Comparison of ENCODE assay signal across 10 cellular contexts in the genomic region with DNA sequence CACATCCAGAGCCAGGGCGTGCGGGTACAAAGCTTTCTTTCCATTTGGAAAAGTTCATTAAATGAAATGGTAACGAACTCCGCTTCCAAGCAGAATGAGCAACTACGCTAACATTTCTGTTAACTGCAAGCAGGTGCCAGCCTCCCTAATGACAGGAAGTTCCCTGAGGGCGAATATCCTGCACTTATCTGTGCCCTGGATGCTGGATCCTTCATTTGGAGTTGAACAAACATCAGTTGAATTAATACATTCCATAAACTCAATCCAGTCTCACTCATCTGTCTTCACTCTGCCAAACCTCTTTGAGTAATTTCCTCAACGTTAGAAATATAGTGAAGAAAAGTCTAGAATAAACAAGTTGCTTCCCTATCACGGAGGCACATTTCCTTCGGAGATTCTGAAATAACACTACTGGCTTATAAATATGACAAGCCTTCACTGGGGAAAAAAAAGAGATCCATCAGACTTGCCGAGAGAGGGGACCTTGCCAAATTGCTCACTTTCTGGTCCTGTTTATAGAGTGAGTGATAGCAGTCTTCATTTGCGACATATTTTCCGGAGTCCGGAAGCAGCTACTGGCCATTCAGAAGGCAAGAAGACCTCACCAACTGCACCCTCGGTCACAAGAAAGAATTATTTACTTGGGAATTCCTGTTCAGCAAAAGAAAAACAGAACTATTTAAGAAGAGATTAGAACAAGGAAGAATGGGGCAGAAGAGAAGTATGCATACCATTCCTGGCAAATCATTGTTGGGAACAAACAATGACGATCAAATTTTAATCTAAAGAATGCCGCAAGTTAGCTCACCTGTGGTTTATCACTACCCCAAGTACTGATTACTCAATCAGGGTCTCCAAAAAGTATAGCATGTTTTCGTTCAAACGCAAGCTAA.
A peak's percentile ranks its signal among the peaks of the same experiment; 100 is the strongest.
DNase-seq lines count a peak whose midpoint lies in the region; ATAC-seq and TF ChIP-seq lines count a peak whose summit lies in the region.
"Had no signal": no experiment of that assay in that cellular context is flagged by ENCODE, and none has a peak within 500 bp of the region (broad histone marks: within the 10 kb centered on the region; RNA-seq: fewer than 3 reads in every experiment).

No MANE protein-coding gene starts in this region.

- DNase-seq in NOMO-1 (lab: John Stamatoyannopoulos, UW; ENCODE audit: unreplicated experiment in 2 of 2) (peak; percentile 38 to 58), NOMO-1 treated with dmso at 0.1 percent for 144 hours (lab: John Stamatoyannopoulos, UW; ENCODE audit: unreplicated experiment) (no peak), body of pancreas (peak in 3 of 4 donors; percentile 39 to 61 (median 45)), iris pigment epithelial cell (ENCODE audit: low read depth) (peak; percentile 68), thyroid gland (no peak), NCI-H82 (lab: John Stamatoyannopoulos, UW) (no peak)
- DNase-seq in activated CD4-positive, alpha-beta T cell treated with anti-CD3 and anti-CD28 coated beads for 36 hours = no peak
- DNase-seq: gastrocnemius medialis, NCI-H187 treated with DMSO at 0.1 percent for 48 hours had no signal

- H3K27ac ChIP-seq in body of pancreas = peak overlapping the region; percentile 21 to 84 (median 76)
- H3K27ac ChIP-seq in thyroid gland = peak overlapping the region in 2 of 3 donors; percentile 13 to 59

- no peaks in the 10 kb centered on the region for H3K9me3 ChIP-seq in body of pancreas
- no peaks in the 10 kb centered on the region for H3K9me3 ChIP-seq in thyroid gland
- H3K9me3 ChIP-seq: gastrocnemius medialis had no signal

- CTCF ChIA-PET in activated CD4-positive, alpha-beta T cell treated with anti-CD3 and anti-CD28 coated beads for 36 hours (lab: Charles Lee) = interaction anchor here (0.6 to 1.9 kb wide), 7 partner anchors 9 to 74 kb away, joined by 3 to 6 read pairs (median 3); no protein-coding TSS in a partner anchor

- H3K4me3 ChIP-seq in body of pancreas (no peak overlapping the region), thyroid gland (replicated peaks in 1 of 3) (no peak overlapping the region)

- H3K4me1 ChIP-seq in body of pancreas (peaks cover 60% of the 10 kb centered on the region), thyroid gland (no peaks in the 10 kb centered on the region)
- H3K4me1 ChIP-seq: gastrocnemius medialis had no signal

- H3K27me3 ChIP-seq in body of pancreas (no peaks in the 10 kb centered on the region), thyroid gland (no peaks in the 10 kb centered on the region)
- H3K27me3 ChIP-seq: gastrocnemius medialis had no signal

- H3K36me3 Mint-ChIP-seq in activated CD4-positive, alpha-beta T cell treated with anti-CD3 and anti-CD28 coated beads for 36 hours (ENCODE audit: low read depth) = peaks cover 46% of the 10 kb centered on the region

- TF ChIP-seq CTCF in body of pancreas (IDR thresholded peaks at IDR 0.05) (no peak), thyroid gland (IDR thresholded peaks at IDR 0.05) (no peak)

- intact Hi-C loops in body of pancreas (cut with DNase I) (no loop called here), thyroid gland (cut with DNase I) (no loop called here)
- intact Hi-C loops in activated CD4-positive, alpha-beta T cell treated with anti-CD3 and anti-CD28 coated beads for 36 hours (cut with DNase I, micrococcal nuclease) = no loop called here

- peaks cover 74% of the 10 kb centered on the region for H3K4me1 Mint-ChIP-seq in activated CD4-positive, alpha-beta T cell treated with anti-CD3 and anti-CD28 coated beads for 36 hours

- POLR2A ChIA-PET in activated CD4-positive, alpha-beta T cell treated with anti-CD3 and anti-CD28 coated beads for 36 hours (lab: Charles Lee) = no interaction called here

- no peaks in the 10 kb centered on the region for H3K9me3 Mint-ChIP-seq in activated CD4-positive, alpha-beta T cell treated with anti-CD3 and anti-CD28 coated beads for 36 hours (ENCODE audit: low read depth)

- 31 to 37% methylated on average over 18 of the region's 18 CpGs for WGBS in body of pancreas, 2 donors
- 68 to 78% methylated on average over 18 of the region's 18 CpGs for WGBS in thyroid gland, 2 donors

- H3K27ac Mint-ChIP-seq in activated CD4-positive, alpha-beta T cell treated with anti-CD3 and anti-CD28 coated beads for 36 hours = no peak overlapping the region

- H3K36me3 ChIP-seq in body of pancreas (replicated peaks in 1 of 2; ENCODE audit: insufficient read depth in 1 of 2, low read depth in 2 of 2) (no peaks in the 10 kb centered on the region), thyroid gland (no peaks in the 10 kb centered on the region)
- H3K36me3 ChIP-seq: gastrocnemius medialis had no signal

- peak; percentile 65 for ATAC-seq in body of pancreas
- ATAC-seq in GM18502 (IDR thresholded peaks at IDR 0.05; ENCODE audit: poor library complexity, unreplicated experiment) = no peak
- ATAC-seq in activated CD4-positive, alpha-beta T cell treated with anti-CD3 and anti-CD28 coated beads for 36 hours = no peak

- H3K27me3 Mint-ChIP-seq in activated CD4-positive, alpha-beta T cell treated with anti-CD3 and anti-CD28 coated beads for 36 hours = no peaks in the 10 kb centered on the region

- H3K4me3 Mint-ChIP-seq in activated CD4-positive, alpha-beta T cell treated with anti-CD3 and anti-CD28 coated beads for 36 hours = no peak overlapping the region

- TF ChIP-seq POLR2A in body of pancreas (IDR thresholded peaks at IDR 0.05) (no peak), thyroid gland (IDR thresholded peaks at IDR 0.05) (no peak)

Comparison
In these comparisons a context has a peak if more than half of its experiments do, and no peak if none do; other contexts are left out.
1. DNase-seq: peak in NOMO-1 (2 of 2), body of pancreas (3 of 4) and iris pigment epithelial cell (single experiment); none in NOMO-1 treated with dmso at 0.1 percent for 144 hours (single experiment), thyroid gland (0 of 2), activated CD4-positive, alpha-beta T cell treated with anti-CD3 and anti-CD28 coated beads for 36 hours (single experiment) and NCI-H82 (single experiment).